8 cellular contexts compared by ENCODE assay signal in genomic region chr4:22515145-22515887, GRCh38. TPM values are rescaled to one million over a fixed set of nuclear protein-coding genes. Genes with fewer than 3 reads are reported as not detected.
DNase-seq lines count a peak whose midpoint lies in the region; ATAC-seq and TF ChIP-seq lines count a peak whose summit lies in the region.

No MANE protein-coding gene starts in this region.

- peaks cover 8% of the 10 kb centered on the region for H3K9me3 Mint-ChIP-seq in activated T-helper 17 cell treated with anti-CD3 and anti-CD28 coated beads, Interleukin-2, amount 50 U/mL, for 72 hours
- peaks cover 3% of the 10 kb centered on the region for H3K9me3 Mint-ChIP-seq in neural crest cell

- peaks cover 34% of the 10 kb centered on the region for H3K27me3 Mint-ChIP-seq in activated T-helper 17 cell treated with anti-CD3 and anti-CD28 coated beads, Interleukin-2, amount 50 U/mL, for 72 hours
- no peaks in the 10 kb centered on the region for H3K27me3 Mint-ChIP-seq in neural crest cell (ENCODE audit: low read depth)

- H3K27ac Mint-ChIP-seq in activated T-helper 17 cell treated with anti-CD3 and anti-CD28 coated beads, Interleukin-2, amount 50 U/mL, for 72 hours, result no peak overlapping the region
- peak overlapping the region; percentile 100 for H3K27ac Mint-ChIP-seq in neural crest cell (ENCODE audit: unreplicated experiment)

- ATAC-seq in HG02870 (IDR thresholded peaks at IDR 0.05; ENCODE audit: unreplicated experiment) (peak; percentile 43), gastroesophageal sphincter (peak; percentile 67), GM19328 (IDR thresholded peaks at IDR 0.05; ENCODE audit: unreplicated experiment) (no peak)
- ATAC-seq in activated T-helper 17 cell treated with anti-CD3 and anti-CD28 coated beads, Interleukin-2, amount 50 U/mL, for 72 hours (replicated peaks), result peak; percentile 32

- no peak for TF ChIP-seq POLR2A in gastroesophageal sphincter (IDR thresholded peaks at IDR 0.05)

- peak overlapping the region in 3 of 4 donors; percentile 85 to 93 (median 86) for H3K27ac ChIP-seq in gastroesophageal sphincter
- peak overlapping the region; percentile 77 to 81 for H3K27ac ChIP-seq in tibial artery

- 0% methylated on average over 10 to 11 of the region's 80 CpGs for WGBS in gastroesophageal sphincter (ENCODE audit: low coverage in 1 of 2), 2 donors

- TF ChIP-seq EP300 in gastroesophageal sphincter (IDR thresholded peaks at IDR 0.05), result no peak

- DNase-seq in GM03348 (ENCODE audit: low spot score) (peak; percentile 79), NCI-H510A treated with DMSO at 0.1 percent for 48 hours (lab: John Stamatoyannopoulos, UW) (peak; percentile 25), neural crest cell (ENCODE audit: low read depth, low spot score) (peak; percentile 56), tibial artery (peak; percentile 67 to 79)

- no peaks in the 10 kb centered on the region for H3K36me3 Mint-ChIP-seq in activated T-helper 17 cell treated with anti-CD3 and anti-CD28 coated beads, Interleukin-2, amount 50 U/mL, for 72 hours (ENCODE audit: low read depth)
- H3K36me3 Mint-ChIP-seq in neural crest cell (ENCODE audit: low read depth), result peaks cover 5% of the 10 kb centered on the region

- H3K9me3 ChIP-seq in gastroesophageal sphincter (no peaks in the 10 kb centered on the region), tibial artery (no peaks in the 10 kb centered on the region)

- peaks cover 0 to 23% (median 10%) of the 10 kb centered on the region in 3 donors for H3K4me1 ChIP-seq in gastroesophageal sphincter
- peaks cover 0 to 16% (median 4%) of the 10 kb centered on the region in 4 donors for H3K4me1 ChIP-seq in tibial artery

- H3K27me3 ChIP-seq in gastroesophageal sphincter, result no peaks in the 10 kb centered on the region
- no peaks in the 10 kb centered on the region for H3K27me3 ChIP-seq in tibial artery

- H3K4me1 Mint-ChIP-seq in activated T-helper 17 cell treated with anti-CD3 and anti-CD28 coated beads, Interleukin-2, amount 50 U/mL, for 72 hours, result no peaks in the 10 kb centered on the region
- H3K4me1 Mint-ChIP-seq in neural crest cell, result peaks cover 34% of the 10 kb centered on the region

- peak in 1 of 4 experiments; percentile 63 for TF ChIP-seq CTCF in gastroesophageal sphincter (IDR thresholded peaks at IDR 0.05)
- peak; percentile 17 for TF ChIP-seq CTCF in neural crest cell (conservative IDR thresholded peaks at IDR 0.05)
- no peak for TF ChIP-seq CTCF in tibial artery (IDR thresholded peaks at IDR 0.05)

- H3K4me3 ChIP-seq in gastroesophageal sphincter, result peak overlapping the region; percentile 48 to 68
- H3K4me3 ChIP-seq in tibial artery, result peak overlapping the region; percentile 59 to 73

- intact Hi-C loops in tibial artery (cut with DNase I; ENCODE audit: low total_unique reads), result loop anchor here (10.0 kb wide), 1 partner anchor 169 kb away; no protein-coding TSS in a partner anchor

- no peaks in the 10 kb centered on the region for H3K36me3 ChIP-seq in gastroesophageal sphincter
- no peaks in the 10 kb centered on the region for H3K36me3 ChIP-seq in tibial artery

- H3K4me3 Mint-ChIP-seq in activated T-helper 17 cell treated with anti-CD3 and anti-CD28 coated beads, Interleukin-2, amount 50 U/mL, for 72 hours, result peak overlapping the region; percentile 66
- H3K4me3 Mint-ChIP-seq in neural crest cell, result peak overlapping the region; percentile 99

RNA-seq across cellular contexts. Expression of gene ADGRA3, which starts 0.6 kb away (rescaled TPM):
- total RNA-seq in activated T-helper 17 cell treated with anti-CD3 and anti-CD28 coated beads, Interleukin-2, amount 50 U/mL, for 72 hours, result 1 to 10 TPM in 1 of 2 donors, under 1 TPM in 1; 0.71 to 1.2 TPM
- total RNA-seq in gastroesophageal sphincter (10 to 100 TPM; 17.8 to 48.8 (median 32.4) TPM), neural crest cell (73.8 and 76.0 TPM in 2 replicates)

Comparison
In these comparisons a context has a peak if more than half of its experiments do, and no peak if none do; other contexts are left out.
1. DNase-seq: peak in every context shown above with its lines; median percentile 79 in GM03348; 73 in tibial artery; 56 in neural crest cell; 25 in NCI-H510A treated with DMSO at 0.1 percent for 48 hours.
2. RNA of gene ADGRA3, which starts 0.6 kb away (total RNA-seq): 73.8 to 76.0 TPM in neural crest cell and 17.8 to 48.8 TPM in gastroesophageal sphincter; 0.71 to 1.2 TPM in activated T-helper 17 cell treated with anti-CD3 and anti-CD28 coated beads, Interleukin-2, amount 50 U/mL, for 72 hours; every median in the first group is over 4 times any median in the second.